In the genomic region with DNA sequence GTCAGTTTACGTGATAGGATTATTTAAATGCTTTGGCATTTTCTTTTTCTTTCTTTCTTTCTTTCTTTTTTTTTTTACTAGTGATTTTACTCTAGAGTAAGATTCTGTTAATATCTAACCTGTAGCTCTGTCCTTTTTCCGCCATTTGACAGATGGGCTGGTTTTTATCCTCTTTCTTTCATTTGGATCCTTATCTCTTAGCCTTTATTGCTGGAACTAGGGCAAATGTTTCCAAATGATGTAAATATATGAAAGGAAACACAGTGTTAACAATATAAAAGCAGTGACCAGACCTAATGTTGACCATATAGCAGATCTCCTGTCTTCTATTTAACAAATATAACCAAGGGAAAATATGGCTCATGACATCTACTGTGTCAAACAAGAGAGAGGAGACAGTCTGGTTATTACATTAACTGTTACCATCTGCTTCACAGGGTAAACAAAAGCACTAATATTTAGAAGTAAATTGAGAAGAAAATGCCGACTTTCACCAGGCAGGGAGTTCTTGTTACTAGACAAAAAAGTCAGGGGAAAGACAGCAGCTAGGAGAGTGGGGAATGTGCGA, we compare ENCODE assay signal across 17 cellular contexts.
"Had no signal": no experiment of that assay in that cellular context is flagged by ENCODE, and none has a peak within 500 bp of the region (broad histone marks: within the 10 kb centered on the region; RNA-seq: fewer than 3 reads in every experiment).

No MANE protein-coding gene starts in this region.

- H3K4me3 Mint-ChIP-seq: effector memory CD8-positive, alpha-beta T cell; nephron progenitor cell; T-helper 2 cell treated with Interferon-gamma antibody and Interleukin-4, amounts not matched to agents 5 μg/mL and 100 μg/mL, for 36 hours had no signal

- H3K36me3 Mint-ChIP-seq: activated naive CD4-positive, alpha-beta T cell treated with anti-CD3 and anti-CD28 coated beads, Interleukin-2, amount 50 U/mL, for 72 hours had no signal

- H3K27ac Mint-ChIP-seq: activated naive CD4-positive, alpha-beta T cell treated with anti-CD3 and anti-CD28 coated beads, Interleukin-2, amount 50 U/mL, for 72 hours; effector memory CD8-positive, alpha-beta T cell; nephron progenitor cell; T-helper 2 cell treated with Interferon-gamma antibody and Interleukin-4, amounts not matched to agents 5 μg/mL and 100 μg/mL, for 36 hours had no signal

- H3K4me3 ChIP-seq: body of pancreas, suprapubic skin had no signal

- H3K4me1 Mint-ChIP-seq: nephron progenitor cell had no signal

- H3K9me3 Mint-ChIP-seq: activated naive CD4-positive, alpha-beta T cell treated with anti-CD3 and anti-CD28 coated beads, Interleukin-2, amount 50 U/mL, for 72 hours; effector memory CD8-positive, alpha-beta T cell; nephron progenitor cell; T-helper 2 cell treated with Interferon-gamma antibody and Interleukin-4, amounts not matched to agents 5 μg/mL and 100 μg/mL, for 36 hours had no signal

- ATAC-seq: activated CD4-positive, CD25-positive, alpha-beta regulatory T cell treated with anti-CD3 and anti-CD28 coated beads, Interleukin-2, amount 50 U/mL, for 24 hours; activated naive CD4-positive, alpha-beta T cell treated with anti-CD3 and anti-CD28 coated beads, Interleukin-2, amount 50 U/mL, for 72 hours; body of pancreas; effector memory CD8-positive, alpha-beta T cell; stimulated activated naive CD8-positive, alpha-beta T cell treated with anti-CD3 and anti-CD28 coated beads, Interleukin-15, Interleukin-2, amounts not matched to agents 100 U/mL and 50 U/mL, for 24 hours had no signal

- DNase-seq: activated CD4-positive, alpha-beta T cell treated with anti-CD3 and anti-CD28 coated beads, Interleukin-2, amount 50 U/mL, for 4 hours; activated effector memory CD4-positive, alpha-beta T cell treated with anti-CD3 and anti-CD28 coated beads, Interleukin-2, amount 50 U/mL, for 16 hours; activated T-cell treated with anti-CD3 and anti-CD28 coated beads, Interleukin-2, amount 50 U/mL, for 1 hour; amniotic stem cell; body of pancreas; central memory CD4-positive, alpha-beta T cell; cortex of kidney; effector memory CD8-positive, alpha-beta T cell; erythroblast; nephron progenitor cell; stimulated activated CD4-positive, alpha-beta T cell treated with anti-CD3 and anti-CD28 coated beads, Interleukin-4, amount 100 ng/mL, for 1 hour; stimulated activated CD8-positive, alpha-beta memory T cell treated with anti-CD3 and anti-CD28 coated beads, Interleukin-4, amount 100 ng/mL, for 48 hours; stimulated activated naive CD8-positive, alpha-beta T cell treated with anti-CD3 and anti-CD28 coated beads, Interleukin-15, Interleukin-2, amounts not matched to agents 100 U/mL and 50 U/mL, for 24 hours had no signal
